In the genomic region with DNA sequence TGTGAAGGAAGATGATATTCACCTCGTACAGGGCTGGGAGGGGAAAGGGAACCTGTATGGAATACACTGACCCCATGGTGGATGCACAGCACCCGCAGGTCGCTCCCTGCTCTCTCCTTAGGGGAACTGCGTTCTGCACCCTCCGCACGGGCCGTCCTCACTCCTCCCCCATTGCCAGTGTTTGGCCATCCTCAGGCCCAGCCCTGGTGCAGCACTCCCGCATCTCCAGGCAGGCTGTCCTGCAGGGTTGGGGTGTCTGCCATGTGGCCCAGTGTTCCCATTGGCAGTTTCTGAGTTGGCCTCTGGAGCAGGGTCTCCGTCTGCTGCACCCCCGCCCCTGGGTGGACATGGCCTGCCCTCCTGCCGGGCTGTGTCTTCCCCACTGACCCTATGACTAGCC, we compare ENCODE assay signal across 16 cellular contexts. TPM values are rescaled to one million over a fixed set of nuclear protein-coding genes. Genes with fewer than 3 reads are reported as not detected.
DNase-seq lines count a peak whose midpoint lies in the region; ATAC-seq, FAIRE-seq and TF ChIP-seq lines count a peak whose summit lies in the region.
"Had no signal": no experiment of that assay in that cellular context is flagged by ENCODE, and none has a peak within 500 bp of the region (broad histone marks: within the 10 kb centered on the region; RNA-seq: fewer than 3 reads in every experiment).

No MANE protein-coding gene starts in this region.

- DNase-seq in GM23338 (ENCODE audit: low spot score) (no peak), H9 (no peak), H1 (ENCODE audit: low read depth in 1 of 2, low spot score in 2 of 2) (no peak), NCI-H146 (lab: John Stamatoyannopoulos, UW) (no peak)
- no peak for DNase-seq in stimulated activated naive B cell treated with anti-CD40 and anti-IgM and Interleukin-4, amounts not matched to agents 10 μg/mL and 1 μg/mL and 100 μg/mL, for 72 hours
- DNase-seq: BE2C; CD4-positive, alpha-beta memory T cell; DMS153; EL had no signal

- H3K79me1 ChIP-seq in H9 (ENCODE audit: insufficient read depth, low read depth, low read length, poor library complexity, severe bottlenecking) (no peaks in the 10 kb centered on the region), H1 (ENCODE audit: low read depth, low read length) (no peaks in the 10 kb centered on the region)

- H3K9ac ChIP-seq in H9 (ENCODE audit: extremely low read depth, insufficient read length, low read length) (no peak overlapping the region), H1 (replicated peaks in 1 of 4; ENCODE audit: extremely low read depth in 1 of 4, low read depth in 3 of 4, low read length in 3 of 4) (no peak overlapping the region)

- no peak overlapping the region for H3K4me3 Mint-ChIP-seq in GM23338
- H3K4me3 Mint-ChIP-seq in H9 = no peak overlapping the region
- no peak overlapping the region for H3K4me3 Mint-ChIP-seq in stimulated activated naive B cell treated with anti-CD40 and anti-IgM and Interleukin-4, amounts not matched to agents 10 μg/mL and 1 μg/mL and 100 μg/mL, for 72 hours
- H3K4me3 Mint-ChIP-seq: CD4-positive, alpha-beta memory T cell had no signal

- H2AK5ac ChIP-seq in H9 (ENCODE audit: insufficient read length, low read length) (no peak overlapping the region), H1 (ENCODE audit: low read depth, low read length) (no peak overlapping the region)

- H3K23ac ChIP-seq in H9 (ENCODE audit: insufficient read length, low read depth, low read length) (no peak overlapping the region), H1 (ENCODE audit: insufficient read length) (no peak overlapping the region)

- POLR2A ChIA-PET in H1 (lab: Charles Lee; ENCODE audit: partially characterized antibody) = interaction anchor here (0.5 kb wide), 1 partner anchor 49 kb away, joined by 4 read pairs; no protein-coding TSS in a partner anchor

- no peak overlapping the region for H3K14ac ChIP-seq in H9 (ENCODE audit: insufficient read depth, low read length)
- no peak overlapping the region for H3K14ac ChIP-seq in H1 (ENCODE audit: insufficient read length)

- peaks cover 2% of the 10 kb centered on the region; the same call in 2 of the 3 replicates for H3K36me3 Mint-ChIP-seq in GM23338 (ENCODE audit: low read depth)
- no peaks in the 10 kb centered on the region; a peak in 2 of 7 replicates for H3K36me3 Mint-ChIP-seq in H9 (ENCODE audit: insufficient read depth in 1 of 3, low read depth in 3 of 3)
- peaks cover 51 to 52% of the 10 kb centered on the region in 2 donors for H3K36me3 Mint-ChIP-seq in stimulated activated naive B cell treated with anti-CD40 and anti-IgM and Interleukin-4, amounts not matched to agents 10 μg/mL and 1 μg/mL and 100 μg/mL, for 72 hours

- H2BK12ac ChIP-seq in H9 (ENCODE audit: insufficient read length, low read depth, low read length) (no peak overlapping the region), H1 (ENCODE audit: low read depth, low read length) (peak overlapping the region; percentile 88; the same call in 1 of the 2 replicates)

- H3F3A ChIP-seq in GM23338 (replicated peaks; ENCODE audit: low read depth) = no peaks in the 10 kb centered on the region

- H3K27me3 Mint-ChIP-seq in GM23338 (ENCODE audit: insufficient read depth, low read depth, poor library complexity) (peaks cover 10% of the 10 kb centered on the region), H9 (ENCODE audit: low read depth) (no peaks in the 10 kb centered on the region)
- no peaks in the 10 kb centered on the region for H3K27me3 Mint-ChIP-seq in stimulated activated naive B cell treated with anti-CD40 and anti-IgM and Interleukin-4, amounts not matched to agents 10 μg/mL and 1 μg/mL and 100 μg/mL, for 72 hours
- H3K27me3 Mint-ChIP-seq: CD4-positive, alpha-beta memory T cell had no signal

- H3K4me2 ChIP-seq in GM23338 (no peak overlapping the region), H9 (ENCODE audit: insufficient read depth, insufficient read length, low read length) (no peak overlapping the region), H1 (ENCODE audit: insufficient read depth in 1 of 2, low read depth in 2 of 2, low read length in 2 of 2) (no peak overlapping the region)
- H3K4me2 ChIP-seq: A549 had no signal

- H3K27me3 ChIP-seq in GM23338 (ENCODE audit: insufficient read depth) (no peaks in the 10 kb centered on the region), H9 (ENCODE audit: insufficient read depth, low read length) (no peaks in the 10 kb centered on the region), H1 (replicated peaks in 1 of 4; ENCODE audit: control insufficient read depth in 3 of 4, extremely low read depth in 1 of 4, insufficient read depth in 3 of 4, low read length in 3 of 4) (no peaks in the 10 kb centered on the region)
- H3K27me3 ChIP-seq: BE2C had no signal

- H3K4ac ChIP-seq in H9 (ENCODE audit: low read depth, low read length) (no peak overlapping the region), H1 (replicated peaks; ENCODE audit: insufficient read length, low read depth, low read length) (no peak overlapping the region)

- H4K20me1 ChIP-seq in GM23338 (replicated peaks; ENCODE audit: insufficient read depth) (no peaks in the 10 kb centered on the region), H9 (ENCODE audit: control insufficient read depth, insufficient read depth, insufficient read length) (no peaks in the 10 kb centered on the region), H1 (replicated peaks in 1 of 2; ENCODE audit: control insufficient read depth in 1 of 2, insufficient read depth in 2 of 2, low read length in 2 of 2) (no peaks in the 10 kb centered on the region)

- no peak for TF ChIP-seq CTCF in GM23338 (conservative IDR thresholded peaks at IDR 0.05; ENCODE audit: low read depth in 2 of 2)
- no peak for TF ChIP-seq CTCF in H9 (conservative IDR thresholded peaks at IDR 0.05)
- no peak for TF ChIP-seq CTCF in H1 (IDR thresholded peaks at IDR 0.05; ENCODE audit: control extremely low read depth in 1 of 3, insufficient read depth in 1 of 3, low read depth in 1 of 3, low read length in 3 of 3)

- H3K18ac ChIP-seq in H9 (ENCODE audit: insufficient read length, low read depth, low read length) = peak overlapping the region; percentile 21
- H3K18ac ChIP-seq in H1 (ENCODE audit: extremely low read depth, low read length) = no peak overlapping the region

- H3T11ph ChIP-seq in H9 (ENCODE audit: low read length) = no peak overlapping the region

- FAIRE-seq in H1 (lab: Jason Lieb, UNC) = no peak
- FAIRE-seq: A549, D721Med, G401.6, GM12892, HepG2 had no signal

- no peak overlapping the region for H3K27ac Mint-ChIP-seq in GM23338
- no peak overlapping the region; a peak in 1 of 7 replicates for H3K27ac Mint-ChIP-seq in H9
- H3K27ac Mint-ChIP-seq in stimulated activated naive B cell treated with anti-CD40 and anti-IgM and Interleukin-4, amounts not matched to agents 10 μg/mL and 1 μg/mL and 100 μg/mL, for 72 hours = peak overlapping the region; percentile 51
- H3K27ac Mint-ChIP-seq: CD4-positive, alpha-beta memory T cell had no signal

- H3K9me3 ChIP-seq in H9 (ENCODE audit: control insufficient read depth, low read depth, low read length) (no peaks in the 10 kb centered on the region), H1 (ENCODE audit: insufficient read depth in 2 of 2, low read depth in 1 of 2, low read length in 1 of 2) (no peaks in the 10 kb centered on the region)
- H3K9me3 ChIP-seq: A549, BE2C had no signal

- H4K91ac ChIP-seq in H9 (ENCODE audit: insufficient read length, low read depth, low read length) (no peak overlapping the region), H1 (replicated peaks; ENCODE audit: insufficient read length, low read length) (peak overlapping the region; percentile 80)

- H3K27ac ChIP-seq in GM23338 (ENCODE audit: low read depth) (no peak overlapping the region), H9 (ENCODE audit: insufficient read length, low read depth, low read length) (no peak overlapping the region), H1 (ENCODE audit: low read depth, low read length) (no peak overlapping the region)
- H3K27ac ChIP-seq: A549, C4-2B had no signal

- H2BK15ac ChIP-seq in H9 (ENCODE audit: low read depth, low read length) (no peak overlapping the region), H1 (ENCODE audit: low read length) (no peak overlapping the region)

- no peak overlapping the region for H4K5ac ChIP-seq in H9 (ENCODE audit: insufficient read length, low read depth, low read length)
- H4K5ac ChIP-seq in H1 (ENCODE audit: insufficient read length, low read depth, low read length) = no peak overlapping the region

- no peak for TF ChIP-seq POLR2A in H1 (IDR thresholded peaks at IDR 0.05; ENCODE audit: control extremely low read depth in 1 of 2, low read depth in 2 of 2, low read length in 2 of 2)

- no peak overlapping the region for H3K4me3 ChIP-seq in GM23338
- H3K4me3 ChIP-seq in H1 (ENCODE audit: extremely low read depth in 1 of 4, insufficient read depth in 2 of 4, low read depth in 3 of 4, low read length in 4 of 4) = no peak overlapping the region
- H3K4me3 ChIP-seq: A549 had no signal

- ATAC-seq in GM23338 (peak; percentile 27; the same call in 2 of the 3 replicates), HG02798 (IDR thresholded peaks at IDR 0.05; ENCODE audit: poor library complexity, unreplicated experiment) (no peak)
- no peak for ATAC-seq in stimulated activated naive B cell treated with anti-CD40 and anti-IgM and Interleukin-4, amounts not matched to agents 10 μg/mL and 1 μg/mL and 100 μg/mL, for 72 hours (replicated peaks)
- ATAC-seq: A549, HepG2 had no signal

- H2BK20ac ChIP-seq in H9 (ENCODE audit: low read depth, low read length, poor library complexity, severe bottlenecking) = no peak overlapping the region
- H2BK20ac ChIP-seq in H1 (ENCODE audit: low read length) = no peak overlapping the region

- peaks cover 3% of the 10 kb centered on the region for H3K23me2 ChIP-seq in H9 (ENCODE audit: insufficient read length, low read depth, low read length, poor library complexity, severe bottlenecking)
- no peaks in the 10 kb centered on the region for H3K23me2 ChIP-seq in H1 (ENCODE audit: low read depth, low read length)

- H2BK120ac ChIP-seq in H9 (ENCODE audit: low read depth, low read length, poor library complexity, severe bottlenecking) (no peak overlapping the region), H1 (replicated peaks; ENCODE audit: low read depth, low read length) (no peak overlapping the region)

- no peaks in the 10 kb centered on the region for H3K9me2 ChIP-seq in GM23338 (ENCODE audit: insufficient read depth)

- no CpG with 5 or more reads among the region's 11 CpGs for WGBS in H9 (ENCODE audit: extremely low coverage, insufficient read length, low lambda C conversion rate)
- WGBS in H1 (ENCODE audit: extremely low coverage in 1 of 2, insufficient coverage in 1 of 2, insufficient read length in 1 of 2, insufficient replicate concordance in 2 of 2, low coverage in 1 of 2, low lambda C conversion rate in 2 of 2, missing lambda C conversion rate in 1 of 2), 2 experiments = 94% methylated on average over 11 of the region's 11 CpGs; no CpG with 5 or more reads in 1 of the 2 experiments

- H3K36me3 ChIP-seq in GM23338 (ENCODE audit: insufficient read depth) (no peaks in the 10 kb centered on the region), H1 (ENCODE audit: control insufficient read depth in 2 of 4, insufficient read depth in 4 of 4, low read length in 3 of 4) (no peaks in the 10 kb centered on the region; a peak in 1 of 8 replicates)
- H3K36me3 ChIP-seq: BE2C had no signal

- no peak for TF ChIP-seq RAD21 in H1 (IDR thresholded peaks at IDR 0.05 in 1 of 2, conservative IDR thresholded peaks at IDR 0.05 in 1 of 2; ENCODE audit: low read depth in 2 of 2, low read length in 2 of 2)

- H2BK5ac ChIP-seq in H9 (ENCODE audit: insufficient read length, low read length) (no peak overlapping the region), H1 (ENCODE audit: low read depth, low read length) (no peak overlapping the region)

- CTCF ChIA-PET in H1 (lab: Charles Lee; ENCODE audit: partially characterized antibody) = interaction anchor here (0.9 kb wide), 1 partner anchor 94 kb away, joined by 3 read pairs; no protein-coding TSS in a partner anchor

- no peak overlapping the region for H3K56ac ChIP-seq in H9 (ENCODE audit: insufficient read length, low read depth, low read length)
- H3K56ac ChIP-seq in H1 (replicated peaks; ENCODE audit: insufficient read length, low read depth, low read length) = no peak overlapping the region

- H2AFZ ChIP-seq in GM23338 (no peak overlapping the region), H9 (ENCODE audit: low read length) (no peak overlapping the region), H1 (ENCODE audit: low read length) (no peak overlapping the region)

- H4K8ac ChIP-seq in H9 (replicated peaks; ENCODE audit: insufficient read length, low read depth, low read length) (no peak overlapping the region), H1 (ENCODE audit: extremely low read depth, insufficient read depth, low read length) (peak overlapping the region; percentile 70; the same call in 1 of the 2 replicates)

- H3K79me2 ChIP-seq in GM23338 (replicated peaks; ENCODE audit: insufficient read depth) (no peaks in the 10 kb centered on the region), H9 (ENCODE audit: insufficient read depth, low read length) (no peaks in the 10 kb centered on the region), H1 (ENCODE audit: control insufficient read depth in 1 of 2, insufficient read depth in 2 of 2, low read length in 2 of 2) (no peaks in the 10 kb centered on the region)

- H3K4me1 Mint-ChIP-seq in GM23338 = peaks cover 39% of the 10 kb centered on the region
- peaks cover 33 to 47% of the 10 kb centered on the region in 2 experiments for H3K4me1 Mint-ChIP-seq in H9
- no peaks in the 10 kb centered on the region for H3K4me1 Mint-ChIP-seq in stimulated activated naive B cell treated with anti-CD40 and anti-IgM and Interleukin-4, amounts not matched to agents 10 μg/mL and 1 μg/mL and 100 μg/mL, for 72 hours
- H3K4me1 Mint-ChIP-seq: CD4-positive, alpha-beta memory T cell had no signal

- TF ChIP-seq EP300 in H1 (IDR thresholded peaks at IDR 0.05; ENCODE audit: borderline replicate concordance in 1 of 2, low read depth in 2 of 2, low read length in 2 of 2) = no peak

- H3K4me1 ChIP-seq in GM23338 (ENCODE audit: insufficient read depth) (peaks cover 12% of the 10 kb centered on the region), H9 (ENCODE audit: insufficient read depth, low read length) (peaks cover 3% of the 10 kb centered on the region; the same call in 1 of the 2 replicates), H1 (replicated peaks in 1 of 4; ENCODE audit: control insufficient read depth in 3 of 4, insufficient read depth in 4 of 4, low read length in 3 of 4) (peaks cover 5 to 22% (median 12%) of the 10 kb centered on the region in 4 experiments; a peak in 6 of 7 replicates)
- H3K4me1 ChIP-seq: A549, BE2C had no signal

- H3K9me3 Mint-ChIP-seq in GM23338 (no peaks in the 10 kb centered on the region), H9 (no peaks in the 10 kb centered on the region)
- no peaks in the 10 kb centered on the region for H3K9me3 Mint-ChIP-seq in stimulated activated naive B cell treated with anti-CD40 and anti-IgM and Interleukin-4, amounts not matched to agents 10 μg/mL and 1 μg/mL and 100 μg/mL, for 72 hours
- H3K9me3 Mint-ChIP-seq: CD4-positive, alpha-beta memory T cell had no signal

RNA-seq across cellular contexts. Expression of a gene that starts 19.1 kb away (rescaled TPM):
- 0.14 TPM in 1 of 2 replicates, not detected in the other for total RNA-seq in GM23338 (2014; rRNA removed; shearing (Covaris generic))
- polyA plus RNA-seq in GM23338 (2016; fragmentation: Nextera tagmentation; extraction: Ambion mirVana) (0.31 TPM in 1 of 2 replicates, not detected in the other), H1 (2011; rRNA removed) (0.80 and 1.5 TPM in 2 replicates)
- 1.3 and 1.6 TPM in 2 replicates for total RNA-seq in H9 (2021)
- total RNA-seq in H1 (2021; fragmentation: NEBNext Ultra II Directional; extraction: Animal tissue kit (Norgen Biotek cat#: 25700)) = 0.37 and 0.50 TPM in 2 replicates
- polyA plus RNA-seq in H1 (2011; cell fraction: cytosol; rRNA removed) = 1.7 TPM
- 3.1 TPM for polyA plus RNA-seq in H1 (2011; cell fraction: nucleus; rRNA removed)
- 0.17 to 0.80 TPM (median 0.41 TPM) in 4 replicates for polyA plus RNA-seq in H1 (2012, experiment 1 of 2)
- polyA plus RNA-seq in H1 (2012, experiment 2 of 2) = 0.45 TPM
- polyA plus RNA-seq in H1 (2013, experiment 1 of 2) = 0.95 TPM
- 0.42 TPM for polyA plus RNA-seq in H1 (2013, experiment 2 of 2)
- polyA minus RNA-seq in H1 (2011; rRNA and poly(A)+ RNA removed) = 0.60 and 0.93 TPM in 2 replicates
- polyA minus RNA-seq in H1 (2011; cell fraction: cytosol; rRNA and poly(A)+ RNA removed) = 0.81 TPM
- polyA minus RNA-seq in H1 (2011; cell fraction: nucleus; rRNA and poly(A)+ RNA removed) = 1.5 TPM
- total RNA-seq: HepG2 had no signal
- polyA plus RNA-seq: A549, HepG2 had no signal
